ENCODE assay signal across 16 cellular contexts in genomic region chr10:115856580-115856979, GRCh38.
DNase-seq lines count a peak whose midpoint lies in the region; ATAC-seq, FAIRE-seq and TF ChIP-seq lines count a peak whose summit lies in the region.
"Had no signal": no experiment of that assay in that cellular context is flagged by ENCODE, and none has a peak within 500 bp of the region (broad histone marks: within the 10 kb centered on the region; RNA-seq: fewer than 3 reads in every experiment).

No MANE protein-coding gene starts in this region.

- no peak overlapping the region for H3K23ac ChIP-seq in neuronal stem cell (ENCODE audit: low read depth, low read length, poor library complexity)

- no peak overlapping the region for H2BK5ac ChIP-seq in neuronal stem cell (ENCODE audit: low read length)

- TF ChIP-seq POLR2A in H54 (IDR thresholded peaks at IDR 0.05; ENCODE audit: low read depth, low read length), result no peak

- POLR2A ChIA-PET in WTC11 (lab: Charles Lee), result no interaction called here

- ATAC-seq in WTC11 (peak; percentile 77), esophagus mucosa (peak; percentile 59), natural killer cell (no peak)

- H3K4me1 Mint-ChIP-seq in WTC11 (peaks cover 19% of the 10 kb centered on the region), natural killer cell (no peaks in the 10 kb centered on the region)
- H3K4me1 Mint-ChIP-seq: CD8-positive, alpha-beta memory T cell had no signal

- no peak overlapping the region for H3K14ac ChIP-seq in neuronal stem cell (ENCODE audit: low read length)

- no peaks in the 10 kb centered on the region for H3K79me1 ChIP-seq in neuronal stem cell (ENCODE audit: low read depth, low read length)

- DNase-seq in H7 (peak; percentile 38), WTC11 (ENCODE audit: low spot score) (peak; percentile 21), neuronal stem cell (ENCODE audit: low spot score) (peak; percentile 24), NOMO-1 treated with dmso at 0.1 percent for 144 hours (lab: John Stamatoyannopoulos, UW; ENCODE audit: unreplicated experiment) (no peak), H54 (ENCODE audit: insufficient read length, low spot score) (no peak), natural killer cell (no peak), AML-193 (lab: John Stamatoyannopoulos, UW) (no peak)
- DNase-seq: BE2C; CD8-positive, alpha-beta memory T cell; KG1; NCI-H1092; NCI-H446; Right ventricle myocardium superior; SK-N-SH had no signal

- H4K8ac ChIP-seq in neuronal stem cell (ENCODE audit: low read depth, low read length), result no peak overlapping the region

- intact Hi-C loops in natural killer cell (cut with micrococcal nuclease), result no loop called here

- CTCF ChIA-PET in WTC11 (lab: Charles Lee), result no interaction called here

- no peaks in the 10 kb centered on the region for H3K27me3 Mint-ChIP-seq in WTC11 (ENCODE audit: low read depth)
- H3K27me3 Mint-ChIP-seq in natural killer cell (ENCODE audit: low read depth in 2 of 2), result no peaks in the 10 kb centered on the region
- H3K27me3 Mint-ChIP-seq: CD8-positive, alpha-beta memory T cell had no signal

- no peak overlapping the region for H3K18ac ChIP-seq in neuronal stem cell (ENCODE audit: low read length)

- H3K9me3 Mint-ChIP-seq in WTC11 (peaks cover 4% of the 10 kb centered on the region), natural killer cell (peaks cover 9 to 13% of the 10 kb centered on the region in 2 donors)

- FAIRE-seq in H54 (lab: Jason Lieb, UNC), result no peak

- H2BK12ac ChIP-seq in neuronal stem cell (ENCODE audit: low read length), result no peak overlapping the region

- H3K36me3 Mint-ChIP-seq in WTC11 (no peaks in the 10 kb centered on the region), natural killer cell (no peaks in the 10 kb centered on the region)
- H3K36me3 Mint-ChIP-seq: CD8-positive, alpha-beta memory T cell had no signal

- no CpG with 5 or more reads among the region's 6 CpGs for WGBS in neuronal stem cell (ENCODE audit: extremely low coverage in 2 of 2, insufficient read length in 2 of 2, insufficient replicate concordance in 1 of 2), 2 donors

- H4K91ac ChIP-seq in neuronal stem cell (ENCODE audit: low read depth, low read length, poor library complexity), result no peak overlapping the region

- no peak overlapping the region for H3K27ac Mint-ChIP-seq in WTC11
- H3K27ac Mint-ChIP-seq in natural killer cell, result no peak overlapping the region
- H3K27ac Mint-ChIP-seq: CD8-positive, alpha-beta memory T cell had no signal

- no peaks in the 10 kb centered on the region for H3K36me3 ChIP-seq in H7 (replicated peaks; ENCODE audit: control insufficient read depth, insufficient read depth, low read length)
- no peaks in the 10 kb centered on the region for H3K36me3 ChIP-seq in neuronal stem cell (replicated peaks in 1 of 2; ENCODE audit: control insufficient read depth in 2 of 2, insufficient read depth in 2 of 2, low read length in 2 of 2)
- H3K36me3 ChIP-seq: BE2C had no signal

- H3K4ac ChIP-seq in neuronal stem cell (ENCODE audit: low read length), result no peak overlapping the region

- no peak overlapping the region for H3K9ac ChIP-seq in neuronal stem cell (ENCODE audit: low read depth, low read length, poor library complexity)
- H3K9ac ChIP-seq: SK-N-SH had no signal

- H3K4me3 Mint-ChIP-seq in WTC11 (no peak overlapping the region), natural killer cell (no peak overlapping the region)
- H3K4me3 Mint-ChIP-seq: CD8-positive, alpha-beta memory T cell had no signal

- no peaks in the 10 kb centered on the region for H3K27me3 ChIP-seq in H7 (ENCODE audit: control insufficient read depth, insufficient read depth, low read length)
- H3K27me3 ChIP-seq in neuronal stem cell (ENCODE audit: control insufficient read depth in 3 of 3, insufficient read depth in 3 of 3, low read depth in 1 of 3, low read length in 3 of 3), result no peaks in the 10 kb centered on the region
- H3K27me3 ChIP-seq: BE2C had no signal

- no peak overlapping the region for H2BK120ac ChIP-seq in neuronal stem cell (ENCODE audit: low read depth, low read length)

- H3K9me3 ChIP-seq in neuronal stem cell (replicated peaks in 1 of 2; ENCODE audit: control insufficient read depth in 2 of 2, insufficient read depth in 1 of 2, low read depth in 1 of 2, low read length in 2 of 2), result no peaks in the 10 kb centered on the region
- H3K9me3 ChIP-seq: BE2C, SK-N-SH had no signal

- H2BK15ac ChIP-seq in neuronal stem cell (ENCODE audit: low read length), result no peak overlapping the region

- H2AK5ac ChIP-seq in neuronal stem cell (ENCODE audit: low read depth, low read length), result no peak overlapping the region

- H3K4me3 ChIP-seq in H7 (ENCODE audit: insufficient read depth, low read depth, low read length) (no peak overlapping the region), neuronal stem cell (ENCODE audit: low read length in 2 of 2) (no peak overlapping the region)

- H3K27ac ChIP-seq in neuronal stem cell (replicated peaks; ENCODE audit: low read length), result no peak overlapping the region
- H3K27ac ChIP-seq: HL-60 had no signal

- H3K4me1 ChIP-seq in neuronal stem cell (ENCODE audit: control insufficient read depth in 2 of 2, insufficient read depth in 1 of 2, low read depth in 1 of 2, low read length in 2 of 2), result peaks cover 3 to 5% of the 10 kb centered on the region in 2 donors
- H3K4me1 ChIP-seq: BE2C had no signal

- no peak overlapping the region for H2AFZ ChIP-seq in neuronal stem cell (ENCODE audit: low read length)

- TF ChIP-seq CTCF in WTC11 (IDR thresholded peaks at IDR 0.05), result no peak
- no peak for TF ChIP-seq CTCF in natural killer cell (IDR thresholded peaks at IDR 0.05)

- H3K4me2 ChIP-seq in neuronal stem cell (ENCODE audit: insufficient read depth, low read length, poor library complexity, severe bottlenecking), result no peak overlapping the region
- H3K4me2 ChIP-seq: SK-N-SH had no signal

TF ChIP-seq in WTC11, 78 proteins besides CTCF, POLR2A, EP300 and RAD21 (continues in another document):
- TF ChIP-seq PREB (CRISPR knock-in tag; IDR thresholded peaks at IDR 0.05; ENCODE audit: borderline replicate concordance) (no peak), TP53 (CRISPR knock-in tag; IDR thresholded peaks at IDR 0.05) (no peak), HMGXB4 (CRISPR knock-in tag; IDR thresholded peaks at IDR 0.05) (no peak), NFYB (CRISPR knock-in tag; conservative IDR thresholded peaks at IDR 0.05; ENCODE audit: low read depth) (no peak), CBFB (CRISPR knock-in tag; IDR thresholded peaks at IDR 0.05; ENCODE audit: low read depth) (no peak), SOX15 (CRISPR knock-in tag; IDR thresholded peaks at IDR 0.05) (no peak), ZNF512 (CRISPR knock-in tag; IDR thresholded peaks at IDR 0.05; ENCODE audit: borderline replicate concordance) (no peak), FOXJ3 (CRISPR knock-in tag; IDR thresholded peaks at IDR 0.05; ENCODE audit: borderline replicate concordance) (no peak), ZNF138 (CRISPR knock-in tag; conservative IDR thresholded peaks at IDR 0.05) (no peak), ZMAT4 (CRISPR knock-in tag; IDR thresholded peaks at IDR 0.05) (no peak)

Comparison
In these comparisons a context has a peak if more than half of its experiments do, and no peak if none do; other contexts are left out.
1. DNase-seq: peak in H7 (single experiment), WTC11 (single experiment) and neuronal stem cell (single experiment); none in NOMO-1 treated with dmso at 0.1 percent for 144 hours (single experiment), H54 (single experiment), natural killer cell (single experiment) and AML-193 (0 of 2).
2. ATAC-seq: peak in WTC11 (single experiment) and esophagus mucosa (single experiment); none in natural killer cell (0 of 3).